In the genomic region with DNA sequence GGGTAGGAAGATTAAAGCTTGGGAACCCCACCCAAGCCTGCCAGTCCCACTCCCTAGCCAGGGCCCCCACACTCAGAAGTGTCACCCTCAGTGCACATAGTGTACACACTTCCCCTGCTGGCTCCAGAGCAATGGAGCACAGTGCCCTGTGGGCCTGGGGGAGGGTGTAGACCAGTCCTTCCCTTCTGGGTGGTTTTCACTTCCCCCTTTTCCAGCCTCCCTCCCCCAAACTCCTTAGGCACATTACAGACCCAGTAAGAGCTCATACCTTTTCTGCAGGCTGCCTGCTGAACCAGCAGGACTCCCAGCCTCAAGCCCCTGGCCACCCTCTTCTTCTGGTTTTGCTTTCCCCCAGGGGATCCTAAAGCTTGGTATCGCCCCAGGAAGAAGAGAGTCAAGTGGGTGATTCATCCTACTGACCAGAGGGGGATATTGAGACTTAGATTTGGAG, we compare ENCODE assay signal across 1 cellular context.
TF ChIP-seq lines count a peak whose summit lies in the region.

A gene with protein sequence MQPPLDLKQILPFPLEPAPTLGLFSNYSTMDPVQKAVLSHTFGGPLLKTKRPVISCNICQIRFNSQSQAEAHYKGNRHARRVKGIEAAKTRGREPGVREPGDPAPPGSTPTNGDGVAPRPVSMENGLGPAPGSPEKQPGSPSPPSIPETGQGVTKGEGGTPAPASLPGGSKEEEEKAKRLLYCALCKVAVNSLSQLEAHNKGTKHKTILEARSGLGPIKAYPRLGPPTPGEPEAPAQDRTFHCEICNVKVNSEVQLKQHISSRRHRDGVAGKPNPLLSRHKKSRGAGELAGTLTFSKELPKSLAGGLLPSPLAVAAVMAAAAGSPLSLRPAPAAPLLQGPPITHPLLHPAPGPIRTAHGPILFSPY (minus strand): TSS at position 143 of the 451 bp plus-strand sequence. CDS start 219 bp downstream, outside the sequence.

TF ChIP-seq in GM12878, 131 proteins besides CTCF, POLR2A, EP300 and RAD21 (continued from another document):
- TF ChIP-seq USF2 (IDR thresholded peaks at IDR 0.05; ENCODE audit: borderline replicate concordance, low read depth, low read length) (no peak), RUNX3 (IDR thresholded peaks at IDR 0.05; ENCODE audit: low read length) (peak; percentile 56; the same call in 1 of the 2 replicates), WRNIP1 (IDR thresholded peaks at IDR 0.05; ENCODE audit: borderline replicate concordance, low read depth, low read length) (no peak), NFXL1 (IDR thresholded peaks at IDR 0.05; ENCODE audit: borderline replicate concordance) (no peak)
